20 cellular contexts compared by ENCODE assay signal in genomic region chr2:28726177-28726576, GRCh38.
"Had no signal": no experiment of that assay in that cellular context is flagged by ENCODE, and none has a peak within 500 bp of the region (broad histone marks: within the 10 kb centered on the region; RNA-seq: fewer than 3 reads in every experiment).

No MANE protein-coding gene starts in this region.

- H3K4me3 Mint-ChIP-seq: effector memory CD8-positive, alpha-beta T cell; immature natural killer cell; memory B cell; natural killer cell; stimulated activated naive CD8-positive, alpha-beta T cell treated with anti-CD3 and anti-CD28 coated beads, Interleukin-15, amount 100 ng/mL, for 72 hours; type B pancreatic cell had no signal

- H3K36me3 Mint-ChIP-seq: immature natural killer cell, memory B cell, natural killer cell, type B pancreatic cell had no signal

- H3K27ac ChIP-seq: esophagus squamous epithelium, ovary, suprapubic skin had no signal

- H3K27me3 Mint-ChIP-seq: effector memory CD8-positive, alpha-beta T cell; memory B cell; stimulated activated naive CD8-positive, alpha-beta T cell treated with anti-CD3 and anti-CD28 coated beads, Interleukin-15, amount 100 ng/mL, for 72 hours; type B pancreatic cell had no signal

- DNase-seq: cerebellar nuclear complex; cortex of kidney; effector memory CD8-positive, alpha-beta T cell; erythroblast; esophagus squamous epithelium; foreskin melanocyte; glutamatergic neuron; immature natural killer cell; left ventricle myocardium superior; natural killer cell; occipital lobe; ovary; posterior cingulate gyrus; stimulated activated naive CD4-positive, alpha-beta T cell; stimulated activated naive CD8-positive, alpha-beta T cell treated with anti-CD3 and anti-CD28 coated beads, Interleukin-15, amount 100 ng/mL, for 72 hours had no signal

- ATAC-seq: effector memory CD8-positive, alpha-beta T cell; left ventricle myocardium superior; natural killer cell; sciatic nerve; stimulated activated naive CD8-positive, alpha-beta T cell treated with anti-CD3 and anti-CD28 coated beads, Interleukin-15, amount 100 ng/mL, for 72 hours had no signal

- H3K27ac Mint-ChIP-seq: effector memory CD8-positive, alpha-beta T cell; immature natural killer cell; memory B cell; natural killer cell; stimulated activated naive CD8-positive, alpha-beta T cell treated with anti-CD3 and anti-CD28 coated beads, Interleukin-15, amount 100 ng/mL, for 72 hours; type B pancreatic cell had no signal

- H3K4me1 Mint-ChIP-seq: immature natural killer cell, natural killer cell had no signal

- H3K9me3 Mint-ChIP-seq: effector memory CD8-positive, alpha-beta T cell; immature natural killer cell; memory B cell; natural killer cell; stimulated activated naive CD8-positive, alpha-beta T cell treated with anti-CD3 and anti-CD28 coated beads, Interleukin-15, amount 100 ng/mL, for 72 hours; type B pancreatic cell had no signal

- H3K36me3 ChIP-seq: esophagus squamous epithelium, ovary, suprapubic skin had no signal

- H3K4me1 ChIP-seq: suprapubic skin had no signal

- H3K27me3 ChIP-seq: esophagus squamous epithelium, ovary, suprapubic skin had no signal

- H3K9me3 ChIP-seq: esophagus squamous epithelium, ovary, suprapubic skin had no signal

- H3K4me3 ChIP-seq: esophagus squamous epithelium, lung, ovary, suprapubic skin had no signal
